ENCODE assay signal across 9 cellular contexts in genomic region chr2:111135910-111136297, GRCh38. TPM values are rescaled to one million over a fixed set of nuclear protein-coding genes. Genes with fewer than 3 reads are reported as not detected.
DNase-seq lines count a peak whose midpoint lies in the region; ATAC-seq and TF ChIP-seq lines count a peak whose summit lies in the region.
"Had no signal": no experiment of that assay in that cellular context is flagged by ENCODE, and none has a peak within 500 bp of the region (broad histone marks: within the 10 kb centered on the region; RNA-seq: fewer than 3 reads in every experiment).

No MANE protein-coding gene starts in this region.

- H3K36me3 Mint-ChIP-seq in WTC11, result peaks cover 23% of the 10 kb centered on the region
- H3K36me3 Mint-ChIP-seq in CD8-positive, alpha-beta memory T cell, result peaks cover 16 to 51% (median 21%) of the 10 kb centered on the region in 3 donors

- peaks cover 14% of the 10 kb centered on the region for H3K4me1 Mint-ChIP-seq in WTC11
- peaks cover 20 to 29% (median 24%) of the 10 kb centered on the region in 3 donors for H3K4me1 Mint-ChIP-seq in CD8-positive, alpha-beta memory T cell

- peaks cover 4% of the 10 kb centered on the region for H3K36me3 ChIP-seq in hepatocyte (replicated peaks; ENCODE audit: insufficient read depth, low read depth)
- H3K36me3 ChIP-seq in CD8-positive, alpha-beta memory T cell (ENCODE audit: insufficient read depth, low read length), result peaks cover 8% of the 10 kb centered on the region

- peaks cover 93% of the 10 kb centered on the region for H4K20me1 ChIP-seq in hepatocyte (ENCODE audit: insufficient read depth, poor library complexity, severe bottlenecking)

- 87% methylated on average over 9 of the region's 9 CpGs for WGBS in hepatocyte (ENCODE audit: low lambda C conversion rate, missing lambda C conversion rate)

- no peaks in the 10 kb centered on the region for H3K9me2 ChIP-seq in hepatocyte (replicated peaks; ENCODE audit: insufficient read depth)

- no peak overlapping the region for H3K4me2 ChIP-seq in hepatocyte

- H3K4me1 ChIP-seq in hepatocyte (ENCODE audit: insufficient read depth), result no peaks in the 10 kb centered on the region
- H3K4me1 ChIP-seq in CD8-positive, alpha-beta memory T cell (ENCODE audit: insufficient read depth, low read length), result no peaks in the 10 kb centered on the region

- in situ Hi-C loops in ACHN (cut with HindIII; ENCODE audit: low pct_ligation_motif_present, low pct_unique_long_range_greater_than_20kb, low sequenced_read_pairs), result no loop called here

- H3K79me2 ChIP-seq in hepatocyte, result peaks cover 94% of the 10 kb centered on the region

- POLR2A ChIA-PET in WTC11 (lab: Charles Lee), result interaction anchor here (1.4 kb wide), 1 partner anchor 15 kb away, joined by 4 read pairs; the partner anchor contains the start of gene BCL2L11
- POLR2A ChIA-PET in CD8-positive, alpha-beta memory T cell (lab: Charles Lee), result no interaction called here

- CTCF ChIA-PET in WTC11 (lab: Charles Lee), result interaction anchor here (1.0 kb wide), 1 partner anchor 19 kb away, joined by 5 read pairs; no protein-coding TSS in a partner anchor
- CTCF ChIA-PET in CD8-positive, alpha-beta memory T cell (lab: Charles Lee), result no interaction called here

- no peak overlapping the region for H3K27ac ChIP-seq in hepatocyte
- H3K27ac ChIP-seq in CD8-positive, alpha-beta memory T cell (ENCODE audit: low read depth, low read length), result no peak overlapping the region

- no peaks in the 10 kb centered on the region for H3K27me3 Mint-ChIP-seq in WTC11 (ENCODE audit: low read depth)
- H3K27me3 Mint-ChIP-seq in CD8-positive, alpha-beta memory T cell, result no peaks in the 10 kb centered on the region

- no peaks in the 10 kb centered on the region for H3K27me3 ChIP-seq in hepatocyte
- no peaks in the 10 kb centered on the region for H3K27me3 ChIP-seq in CD8-positive, alpha-beta memory T cell (ENCODE audit: insufficient read depth, low read length, poor library complexity, severe bottlenecking)

- DNase-seq in ACHN, result peak; percentile 18
- peak; percentile 71 for DNase-seq in H4 (ENCODE audit: low spot score)
- DNase-seq in WTC11 (ENCODE audit: low spot score), result peak; percentile 55
- peak; percentile 45 for DNase-seq in iris pigment epithelial cell (ENCODE audit: low read depth)
- DNase-seq in hepatocyte (ENCODE audit: low spot score), result no peak
- DNase-seq in CD8-positive, alpha-beta memory T cell, result no peak
- DNase-seq in nucleus accumbens (lab: John Stamatoyannopoulos, UW), result no peak
- DNase-seq: NCI-H774 had no signal

- H3K4me3 Mint-ChIP-seq in WTC11, result no peak overlapping the region
- no peak overlapping the region for H3K4me3 Mint-ChIP-seq in CD8-positive, alpha-beta memory T cell

- H2AFZ ChIP-seq in hepatocyte, result no peak overlapping the region

- no peak overlapping the region for H3K27ac Mint-ChIP-seq in WTC11
- H3K27ac Mint-ChIP-seq in CD8-positive, alpha-beta memory T cell, result no peak overlapping the region

- ATAC-seq in WTC11, result peak; percentile 89
- ATAC-seq in HG02852 (IDR thresholded peaks at IDR 0.05; ENCODE audit: unreplicated experiment), result no peak

- TF ChIP-seq CTCF in WTC11 (IDR thresholded peaks at IDR 0.05), result no peak
- TF ChIP-seq CTCF in hepatocyte (IDR thresholded peaks at IDR 0.05; ENCODE audit: poor library complexity), result no peak

- no peaks in the 10 kb centered on the region for H3K9me3 ChIP-seq in hepatocyte (ENCODE audit: low read depth)
- H3K9me3 ChIP-seq in CD8-positive, alpha-beta memory T cell (ENCODE audit: low read length), result no peaks in the 10 kb centered on the region

- H3K9me3 Mint-ChIP-seq in WTC11, result peaks cover 6% of the 10 kb centered on the region
- H3K9me3 Mint-ChIP-seq in CD8-positive, alpha-beta memory T cell, result no peaks in the 10 kb centered on the region

- no peak overlapping the region for H3K4me3 ChIP-seq in hepatocyte
- H3K4me3 ChIP-seq in CD8-positive, alpha-beta memory T cell (ENCODE audit: low read length), result no peak overlapping the region

TF ChIP-seq in WTC11, 78 proteins besides CTCF, POLR2A, EP300 and RAD21:
- no peak for TF ChIP-seq ZNF317 (CRISPR knock-in tag; IDR thresholded peaks at IDR 0.05; ENCODE audit: borderline replicate concordance, low read depth)
- 0 out of 2 replicates have a peak, but pooled peaks have one; percentile 47 for TF ChIP-seq ZNF121 (CRISPR knock-in tag; IDR thresholded peaks at IDR 0.05)
- TF ChIP-seq ZSCAN18 (CRISPR knock-in tag; IDR thresholded peaks at IDR 0.05), result no peak
TF ChIP-seq in WTC11: peak in this region for 1.

RNA-seq across cellular contexts. Expression of gene BCL2L11, which starts 15.2 kb away (rescaled TPM):
- 2.4 and 2.7 TPM in 2 replicates for total RNA-seq in H4 (2014; rRNA removed; shearing (Covaris generic))
- 19.3 to 20.8 TPM (median 20.7 TPM) in 3 replicates for total RNA-seq in WTC11 (2021)
- total RNA-seq in hepatocyte, result 25.3 and 26.5 TPM in 2 replicates
- polyA plus RNA-seq in hepatocyte, result 12.3 and 13.0 TPM in 2 replicates
- 10 to 100 TPM; 36.6 to 40.6 TPM for total RNA-seq in CD8-positive, alpha-beta memory T cell
- polyA plus RNA-seq in CD8-positive, alpha-beta memory T cell, result 13.8 TPM

Comparison
In these comparisons a context has a peak if more than half of its experiments do, and no peak if none do; other contexts are left out.
1. DNase-seq: peak in ACHN (single experiment), H4 (single experiment), WTC11 (single experiment) and iris pigment epithelial cell (single experiment); none in hepatocyte (single experiment), CD8-positive, alpha-beta memory T cell (0 of 5) and nucleus accumbens (0 of 56).